In genomic region chr20:44017905-44018683, GRCh38 we compare ENCODE assay signal across 8 cellular contexts.
A peak's percentile ranks its signal among the peaks of the same experiment; 100 is the strongest.
DNase-seq lines count a peak whose midpoint lies in the region; ATAC-seq and TF ChIP-seq lines count a peak whose summit lies in the region.

No MANE protein-coding gene starts in this region.

- peak; percentile 73 for DNase-seq in G401 (ENCODE audit: low spot score)
- DNase-seq in NCI-H2227 (lab: John Stamatoyannopoulos, UW; ENCODE audit: unreplicated experiment), result peak; percentile 92
- peak; percentile 44 to 85 for DNase-seq in dermis microvascular lymphatic vessel endothelial cell (ENCODE audit: low read depth in 2 of 2)
- DNase-seq in psoas muscle, result no peak

- ATAC-seq in psoas muscle, result peak; percentile 66 to 83 (median 77)
- ATAC-seq in GM18867 (IDR thresholded peaks at IDR 0.05; ENCODE audit: unreplicated experiment), result no peak
- no peak for ATAC-seq in GM21737 (IDR thresholded peaks at IDR 0.05; ENCODE audit: unreplicated experiment)
- ATAC-seq in HG02798 (IDR thresholded peaks at IDR 0.05; ENCODE audit: poor library complexity, unreplicated experiment), result no peak
- ATAC-seq in HG02623 (IDR thresholded peaks at IDR 0.05; ENCODE audit: unreplicated experiment), result no peak

- H3K9me3 ChIP-seq in psoas muscle, result no peaks in the 10 kb centered on the region

- 12 to 15% (median 15%) methylated on average over 14 of the region's 14 CpGs for WGBS in psoas muscle, 3 donors

- no peaks in the 10 kb centered on the region for H3K36me3 ChIP-seq in psoas muscle (ENCODE audit: insufficient read depth in 1 of 2, low read depth in 1 of 2)

- TF ChIP-seq CTCF in psoas muscle (IDR thresholded peaks at IDR 0.05), result no peak

- no peak overlapping the region for H3K4me3 ChIP-seq in psoas muscle

- no peaks in the 10 kb centered on the region for H3K4me1 ChIP-seq in psoas muscle

- in situ Hi-C loops in G401 (cut with HindIII; ENCODE audit: low sequenced_read_pairs), result no loop called here

- intact Hi-C loops in psoas muscle (cut with DNase I), result no loop called here

- H3K27ac ChIP-seq in psoas muscle, result no peak overlapping the region

- peaks cover 0 to 40% (median 2%) of the 10 kb centered on the region in 3 donors for H3K27me3 ChIP-seq in psoas muscle (ENCODE audit: insufficient read depth in 3 of 3, low read length in 2 of 3)

Comparison
In these comparisons a context has a peak if more than half of its experiments do, and no peak if none do; other contexts are left out.
1. DNase-seq: peak in G401 (single experiment), NCI-H2227 (single experiment) and dermis microvascular lymphatic vessel endothelial cell (2 of 2); none in psoas muscle (0 of 2).
2. ATAC-seq: peak in psoas muscle (4 of 4); none in GM18867 (single experiment), GM21737 (single experiment), HG02798 (single experiment) and HG02623 (single experiment).